In genomic region chr7:48042216-48042615, GRCh38 we compare ENCODE assay signal across 15 cellular contexts. TPM values are rescaled to one million over a fixed set of nuclear protein-coding genes. Genes with fewer than 3 reads are reported as not detected.
DNase-seq lines count a peak whose midpoint lies in the region; ATAC-seq, FAIRE-seq and TF ChIP-seq lines count a peak whose summit lies in the region.
"Had no signal": no experiment of that assay in that cellular context is flagged by ENCODE, and none has a peak within 500 bp of the region (broad histone marks: within the 10 kb centered on the region; RNA-seq: fewer than 3 reads in every experiment).

No MANE protein-coding gene starts in this region.

- DNase-seq in ELR (ENCODE audit: low read depth) (peak; percentile 25), HTR-8/SVneo (ENCODE audit: insufficient read length, low spot score) (peak; percentile 45), amniotic epithelial cell (ENCODE audit: low read depth) (peak; percentile 29), lung microvascular endothelial cell (ENCODE audit: low read depth in 2 of 2) (peak; percentile 57 to 78), GM13977 (ENCODE audit: low spot score) (no peak)
- DNase-seq: effector CD4-positive, alpha-beta T cell; NCI-H1092; NCI-H774; Peyer's patch had no signal

- ATAC-seq in HG03095 (IDR thresholded peaks at IDR 0.05; ENCODE audit: unreplicated experiment) = no peak
- no peak for ATAC-seq in GM19351 (IDR thresholded peaks at IDR 0.05; ENCODE audit: unreplicated experiment)
- ATAC-seq: K562 had no signal

- no peak for TF ChIP-seq CTCF in GM13977 (IDR thresholded peaks at IDR 0.05; ENCODE audit: extremely low read depth, insufficient read depth, missing control alignments)

- in situ Hi-C loops in GM13977 (cut with MboI; ENCODE audit: low pct_unique_long_range_greater_than_20kb, low sequenced_read_pairs, unreplicated experiment) = no loop called here

- no peak for FAIRE-seq in HTR-8/SVneo (lab: Jason Lieb, UNC)
- FAIRE-seq: bronchial epithelial cell, K562 had no signal

RNA-seq across cellular contexts. Expression of gene C7orf57, which starts 6.9 kb away (rescaled TPM):
- not detected in 2 replicates for total RNA-seq in lung microvascular endothelial cell
- total RNA-seq: K562, Peyer's patch, skeletal muscle tissue had no signal

RNA-seq across cellular contexts. Expression of gene SUN3, which starts 13.3 kb away (rescaled TPM):
- total RNA-seq in lung microvascular endothelial cell = not detected in 2 replicates
- total RNA-seq: K562, omental fat pad, Peyer's patch, skeletal muscle tissue had no signal

RNA-seq across cellular contexts. Expression of gene UPP1, which starts 46.8 kb away (rescaled TPM):
- total RNA-seq in lung microvascular endothelial cell = 7.9 and 8.1 TPM in 2 replicates
